In the genomic region with DNA sequence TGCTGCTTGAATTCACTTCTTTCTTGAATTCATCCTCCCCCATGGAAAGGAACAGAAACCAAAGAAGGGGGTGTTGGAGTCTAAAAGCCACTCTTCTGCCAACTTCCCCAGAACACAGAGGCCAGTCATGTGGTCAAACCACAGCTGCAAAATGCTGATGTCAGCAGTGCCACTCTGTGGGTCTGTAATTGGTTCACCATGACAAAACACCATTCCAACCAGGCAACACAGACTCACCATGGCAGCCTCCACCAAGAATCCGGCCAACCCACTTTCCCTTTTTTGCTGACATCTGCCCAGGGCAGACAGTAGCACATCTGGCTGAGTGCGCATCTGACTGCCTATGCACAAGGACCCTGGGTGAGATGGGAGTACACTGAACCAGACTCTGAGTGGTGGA, we compare ENCODE assay signal across 9 cellular contexts. TPM values are rescaled to one million over a fixed set of nuclear protein-coding genes. Genes with fewer than 3 reads are reported as not detected.
DNase-seq lines count a peak whose midpoint lies in the region; ATAC-seq, FAIRE-seq and TF ChIP-seq lines count a peak whose summit lies in the region.
"Had no signal": no experiment of that assay in that cellular context is flagged by ENCODE, and none has a peak within 500 bp of the region (broad histone marks: within the 10 kb centered on the region; RNA-seq: fewer than 3 reads in every experiment).

No MANE protein-coding gene starts in this region.

- H3K9me1 ChIP-seq in keratinocyte (ENCODE audit: control insufficient read depth, extremely low read depth, insufficient read depth, low read length) = peaks cover 2% of the 10 kb centered on the region

- no peaks in the 10 kb centered on the region for H3K27me3 ChIP-seq in keratinocyte (ENCODE audit: control insufficient read depth, extremely low read depth, insufficient read depth, low read length)
- no peaks in the 10 kb centered on the region for H3K27me3 ChIP-seq in upper lobe of right lung

- peaks cover 8% of the 10 kb centered on the region for H4K20me1 ChIP-seq in keratinocyte (ENCODE audit: control insufficient read depth, extremely low read depth, insufficient read depth, low read length)

- H3K27ac ChIP-seq in keratinocyte (ENCODE audit: control insufficient read depth, insufficient read depth, low read length) (no peak overlapping the region), upper lobe of right lung (no peak overlapping the region)

- dilution Hi-C loops in keratinocyte (cut with MboI; ENCODE audit: extremely low pct_ligation_motif_present, low sequenced_read_pairs) = no loop called here

- H3K36me3 ChIP-seq in keratinocyte (ENCODE audit: control insufficient read depth in 2 of 2, extremely low read depth in 1 of 2, insufficient read depth in 2 of 2, low read length in 2 of 2) (no peaks in the 10 kb centered on the region), upper lobe of right lung (no peaks in the 10 kb centered on the region)

- no peak for TF ChIP-seq CTCF in keratinocyte (optimal IDR thresholded peaks at IDR 0.05 in 1 of 3, IDR thresholded peaks at IDR 0.05 in 1 of 3, conservative IDR thresholded peaks at IDR 0.05 in 1 of 3; ENCODE audit: extremely low read depth in 1 of 3, insufficient read depth in 2 of 3, low read length in 3 of 3)
- no peak for TF ChIP-seq CTCF in upper lobe of right lung (IDR thresholded peaks at IDR 0.05)

- H2AFZ ChIP-seq in keratinocyte (ENCODE audit: control insufficient read depth, low read length) = no peak overlapping the region

- H3K4me3 Mint-ChIP-seq in activated T-helper 1 cell treated with anti-CD3 and anti-CD28 coated beads, Interleukin-12 subunit alpha, Interleukin-12 subunit beta, Interleukin-2, Interleukin-4 antibody, amounts not matched to agents 30 ng/mL and 10 ng/mL and 1 ng/mL, durations not matched to agents 14 hours and 24 hours and 36 hours = peak overlapping the region; percentile 32
- H3K4me3 Mint-ChIP-seq: CD8-positive, alpha-beta T cell had no signal

- intact Hi-C loops in activated T-helper 1 cell treated with anti-CD3 and anti-CD28 coated beads, Interleukin-12 subunit alpha, Interleukin-12 subunit beta, Interleukin-2, Interleukin-4 antibody, amounts not matched to agents 30 ng/mL and 10 ng/mL and 1 ng/mL, durations not matched to agents 14 hours and 24 hours and 36 hours (cut with micrococcal nuclease) = no loop called here
- intact Hi-C loops in upper lobe of right lung (cut with DNase I) = no loop called here

- peaks cover 59% of the 10 kb centered on the region for H3K4me1 ChIP-seq in keratinocyte (ENCODE audit: control insufficient read depth, extremely low read depth, insufficient read depth, low read length)
- peaks cover 20% of the 10 kb centered on the region for H3K4me1 ChIP-seq in upper lobe of right lung

- H3K4me3 ChIP-seq in keratinocyte (ENCODE audit: control insufficient read depth in 2 of 3, extremely low read depth in 1 of 3, insufficient read depth in 2 of 3, low read depth in 1 of 3, low read length in 3 of 3) (no peak overlapping the region), upper lobe of right lung (no peak overlapping the region)

- no peaks in the 10 kb centered on the region for H3K27me3 Mint-ChIP-seq in activated T-helper 1 cell treated with anti-CD3 and anti-CD28 coated beads, Interleukin-12 subunit alpha, Interleukin-12 subunit beta, Interleukin-2, Interleukin-4 antibody, amounts not matched to agents 30 ng/mL and 10 ng/mL and 1 ng/mL, durations not matched to agents 14 hours and 24 hours and 36 hours (ENCODE audit: insufficient read depth)

- H3K9me3 Mint-ChIP-seq in activated T-helper 1 cell treated with anti-CD3 and anti-CD28 coated beads, Interleukin-12 subunit alpha, Interleukin-12 subunit beta, Interleukin-2, Interleukin-4 antibody, amounts not matched to agents 30 ng/mL and 10 ng/mL and 1 ng/mL, durations not matched to agents 14 hours and 24 hours and 36 hours = no peaks in the 10 kb centered on the region
- H3K9me3 Mint-ChIP-seq: CD8-positive, alpha-beta T cell had no signal

- ATAC-seq in upper lobe of right lung = peak; percentile 89
- ATAC-seq: CD8-positive, alpha-beta T cell had no signal

- H3K4me2 ChIP-seq in keratinocyte (ENCODE audit: control insufficient read depth, extremely low read depth, insufficient read depth, low read depth, low read length) = no peak overlapping the region

- FAIRE-seq in keratinocyte (lab: Jason Lieb, UNC) = peak; percentile 55

- no peak overlapping the region for H3K9ac ChIP-seq in keratinocyte (ENCODE audit: control insufficient read depth, extremely low read depth, insufficient read depth, low read length)

- H3K36me3 Mint-ChIP-seq in activated T-helper 1 cell treated with anti-CD3 and anti-CD28 coated beads, Interleukin-12 subunit alpha, Interleukin-12 subunit beta, Interleukin-2, Interleukin-4 antibody, amounts not matched to agents 30 ng/mL and 10 ng/mL and 1 ng/mL, durations not matched to agents 14 hours and 24 hours and 36 hours (ENCODE audit: low read depth) = peaks cover 28% of the 10 kb centered on the region
- H3K36me3 Mint-ChIP-seq: CD8-positive, alpha-beta T cell had no signal

- peaks cover 85% of the 10 kb centered on the region for H3K4me1 Mint-ChIP-seq in activated T-helper 1 cell treated with anti-CD3 and anti-CD28 coated beads, Interleukin-12 subunit alpha, Interleukin-12 subunit beta, Interleukin-2, Interleukin-4 antibody, amounts not matched to agents 30 ng/mL and 10 ng/mL and 1 ng/mL, durations not matched to agents 14 hours and 24 hours and 36 hours (ENCODE audit: low read depth)

- peak; percentile 31 for DNase-seq in activated gamma-delta T cell treated with Interleukin-2 at 50 U/mL for 16 hours
- no peak for DNase-seq in activated gamma-delta T cell (lab: John Stamatoyannopoulos, UW)
- DNase-seq in LHCN-M2 (ENCODE audit: low read depth) = peak; percentile 89
- DNase-seq in activated T-helper 1 cell treated with anti-CD3 and anti-CD28 coated beads, Interleukin-12 subunit alpha, Interleukin-12 subunit beta, Interleukin-2, Interleukin-4 antibody, amounts not matched to agents 30 ng/mL and 10 ng/mL and 1 ng/mL, durations not matched to agents 14 hours and 24 hours and 36 hours (ENCODE audit: low spot score) = no peak
- DNase-seq in keratinocyte (ENCODE audit: low read depth, low spot score) = no peak
- DNase-seq in upper lobe of right lung = no peak
- no peak for DNase-seq in NCI-H774 (lab: John Stamatoyannopoulos, UW)
- DNase-seq in COLO668 (lab: John Stamatoyannopoulos, UW; ENCODE audit: unreplicated experiment) = no peak

- H3K27ac Mint-ChIP-seq in activated T-helper 1 cell treated with anti-CD3 and anti-CD28 coated beads, Interleukin-12 subunit alpha, Interleukin-12 subunit beta, Interleukin-2, Interleukin-4 antibody, amounts not matched to agents 30 ng/mL and 10 ng/mL and 1 ng/mL, durations not matched to agents 14 hours and 24 hours and 36 hours = peak overlapping the region; percentile 76
- H3K27ac Mint-ChIP-seq: CD8-positive, alpha-beta T cell had no signal

- H3K79me2 ChIP-seq in keratinocyte (ENCODE audit: control insufficient read depth, insufficient read depth, low read length) = peaks cover 92% of the 10 kb centered on the region

- no peaks in the 10 kb centered on the region for H3K9me3 ChIP-seq in keratinocyte (ENCODE audit: control insufficient read depth, low read depth, low read length)
- no peaks in the 10 kb centered on the region for H3K9me3 ChIP-seq in upper lobe of right lung

RNA-seq across cellular contexts. Expression of gene OSBPL3, which starts 16.8 kb away (rescaled TPM):
- total RNA-seq in LHCN-M2 (2014; rRNA removed) = 41.2 and 48.7 TPM in 2 replicates
- polyA plus RNA-seq in LHCN-M2 (2012) = 12.6 TPM
- total RNA-seq in activated T-helper 1 cell treated with anti-CD3 and anti-CD28 coated beads, Interleukin-12 subunit alpha, Interleukin-12 subunit beta, Interleukin-2, Interleukin-4 antibody, amounts not matched to agents 30 ng/mL and 10 ng/mL and 1 ng/mL, durations not matched to agents 14 hours and 24 hours and 36 hours = 90.6 and 101 TPM in 2 replicates
- 18.3 to 36.3 TPM (median 34.0 TPM) in 3 replicates for polyA plus RNA-seq in keratinocyte
- 57.0 TPM for polyA plus RNA-seq in keratinocyte (2011; ENCODE audit: low read depth)
- 14.4 and 26.5 TPM in 2 replicates for polyA plus RNA-seq in keratinocyte (2011; cell fraction: cytosol; rRNA removed)
- polyA plus RNA-seq in keratinocyte (2011; cell fraction: nucleus; rRNA removed) = 66.2 and 74.1 TPM in 2 replicates
- polyA plus RNA-seq in keratinocyte (2012; ENCODE audit: low replicate concordance) = 17.2 and 26.3 TPM in 2 replicates
- 18.6 to 45.3 TPM (median 25.7 TPM) in 3 replicates for polyA minus RNA-seq in keratinocyte
- polyA minus RNA-seq in keratinocyte (2011; cell fraction: cytosol; rRNA and poly(A)+ RNA removed) = 23.8 TPM
- polyA minus RNA-seq in keratinocyte (2011; cell fraction: nucleus; rRNA and poly(A)+ RNA removed) = 42.8 and 66.2 TPM in 2 replicates
- 23.7 TPM for total RNA-seq in upper lobe of right lung

Comparison
In these comparisons a context has a peak if more than half of its experiments do, and no peak if none do; other contexts are left out.
1. DNase-seq: peak in activated gamma-delta T cell treated with Interleukin-2 at 50 U/mL for 16 hours (single experiment) and LHCN-M2 (single experiment); none in activated gamma-delta T cell (single experiment), activated T-helper 1 cell treated with anti-CD3 and anti-CD28 coated beads, Interleukin-12 subunit alpha, Interleukin-12 subunit beta, Interleukin-2, Interleukin-4 antibody, amounts not matched to agents 30 ng/mL and 10 ng/mL and 1 ng/mL, durations not matched to agents 14 hours and 24 hours and 36 hours (single experiment), keratinocyte (single experiment), upper lobe of right lung (single experiment), NCI-H774 (single experiment) and COLO668 (single experiment).